Comparison of ENCODE assay signal across 16 cellular contexts in genomic region chr19:328025-328505, GRCh38. TPM values are rescaled to one million over a fixed set of nuclear protein-coding genes. Genes with fewer than 3 reads are reported as not detected.
"Had no signal": no experiment of that assay in that cellular context is flagged by ENCODE, and none has a peak within 500 bp of the region (broad histone marks: within the 10 kb centered on the region; RNA-seq: fewer than 3 reads in every experiment).

No MANE protein-coding gene starts in this region.

- DNase-seq: activated naive CD4-positive, alpha-beta T cell; activated naive CD8-positive, alpha-beta T cell treated with anti-CD3 and anti-CD28 coated beads, Interleukin-2, amount 10 ng/mL, durations not matched to agents 7 days and 5 days; central memory CD4-positive, alpha-beta T cell; cortex of kidney; effector CD4-positive, alpha-beta T cell; foreskin keratinocyte; mesendoderm; nucleus accumbens; stimulated activated CD4-positive, alpha-beta T cell treated with anti-CD3 and anti-CD28 coated beads, Interleukin-4, amount 100 ng/mL, for 4 hours; stimulated activated CD8-positive, alpha-beta memory T cell treated with anti-CD3 and anti-CD28 coated beads, Interleukin-4, amount 100 ng/mL, for 48 hours; stimulated activated naive CD4-positive, alpha-beta T cell treated with Interleukin-2 at 50 U/mL for 16 hours; trophoblast cell had no signal

- H3K4me3 ChIP-seq: smooth muscle cell had no signal

- H3K4me1 ChIP-seq: foreskin keratinocyte had no signal

- ATAC-seq: activated CD4-positive, CD25-positive, alpha-beta regulatory T cell treated with anti-CD3 and anti-CD28 coated beads, Interleukin-2, amount 50 U/mL, for 24 hours; foreskin keratinocyte; natural killer cell treated with Interleukin-12 subunit alpha and Interleukin-12 subunit beta and Interleukin-15 and Interleukin-18, amount 100 ng/mL, for 72 hours had no signal

- H3K27ac ChIP-seq: foreskin keratinocyte had no signal

- H3K27me3 ChIP-seq: foreskin keratinocyte had no signal

RNA-seq across cellular contexts. Expression of gene PLPP2, which starts 36.9 kb away (rescaled TPM):
- total RNA-seq: activated CD8-positive, alpha-beta memory T cell treated with anti-CD3 and anti-CD28 coated beads for 36 hours; activated naive CD8-positive, alpha-beta T cell treated with anti-CD3 and anti-CD28 coated beads, Interleukin-2, amount 10 ng/mL, durations not matched to agents 7 days and 5 days had no signal
